21 cellular contexts compared by ENCODE assay signal in genomic region chrX:102957751-102958150, GRCh38. TPM values are rescaled to one million over a fixed set of nuclear protein-coding genes. Genes with fewer than 3 reads are reported as not detected.
"Had no signal": no experiment of that assay in that cellular context is flagged by ENCODE, and none has a peak within 500 bp of the region (broad histone marks: within the 10 kb centered on the region; RNA-seq: fewer than 3 reads in every experiment).

No MANE protein-coding gene starts in this region.

- H3K27me3 ChIP-seq: foreskin keratinocyte, right lobe of liver had no signal

- H3K36me3 ChIP-seq: right lobe of liver had no signal

- ATAC-seq: activated CD8-positive, alpha-beta T cell treated with anti-CD3 and anti-CD28 coated beads, Interleukin-2, amount 10 ng/mL, durations not matched to agents 7 days and 5 days; activated naive CD4-positive, alpha-beta T cell treated with anti-CD3 and anti-CD28 coated beads, Interleukin-2, amount 50 U/mL, for 72 hours; activated T-cell treated with anti-CD3 and anti-CD28 coated beads, Interleukin-2, amount 50 U/mL, for 72 hours; foreskin keratinocyte; right lobe of liver; WTC11 had no signal

- DNase-seq: activated CD4-positive, alpha-beta T cell treated with anti-CD3 and anti-CD28 coated beads for 48 hours; activated CD8-positive, alpha-beta memory T cell treated with anti-CD3 and anti-CD28 coated beads, Interleukin-2, amount 50 U/mL, for 48 hours; activated CD8-positive, alpha-beta T cell treated with anti-CD3 and anti-CD28 coated beads, Interleukin-2, amount 10 ng/mL, durations not matched to agents 7 days and 5 days; activated gamma-delta T cell; activated T-cell treated with anti-CD3 and anti-CD28 coated beads, Interleukin-2, amount 50 U/mL, for 72 hours; dermis blood vessel endothelial cell; foreskin keratinocyte; glutamatergic neuron; hypothalamus; kidney glomerular epithelial cell; nephron progenitor cell; occipital lobe; right lobe of liver; SW 1271 had no signal

- H3K27me3 Mint-ChIP-seq: stimulated activated naive CD8-positive, alpha-beta T cell treated with anti-CD3 and anti-CD28 coated beads, Interleukin-15, Interleukin-2, amounts not matched to agents 100 ng/mL and 50 ng/mL, for 24 hours; type B pancreatic cell had no signal

- H3K9me3 Mint-ChIP-seq: activated naive CD4-positive, alpha-beta T cell treated with anti-CD3 and anti-CD28 coated beads, Interleukin-2, amount 50 U/mL, for 72 hours; activated T-cell treated with anti-CD3 and anti-CD28 coated beads, Interleukin-2, amount 50 U/mL, for 72 hours; stimulated activated naive CD8-positive, alpha-beta T cell treated with anti-CD3 and anti-CD28 coated beads, Interleukin-15, Interleukin-2, amounts not matched to agents 100 ng/mL and 50 ng/mL, for 24 hours; type B pancreatic cell; WTC11 had no signal

- H3K27ac Mint-ChIP-seq: activated CD8-positive, alpha-beta T cell treated with anti-CD3 and anti-CD28 coated beads, Interleukin-2, amount 10 ng/mL, durations not matched to agents 7 days and 5 days; activated naive CD4-positive, alpha-beta T cell treated with anti-CD3 and anti-CD28 coated beads, Interleukin-2, amount 50 U/mL, for 72 hours; activated T-cell treated with anti-CD3 and anti-CD28 coated beads, Interleukin-2, amount 50 U/mL, for 72 hours; nephron progenitor cell; stimulated activated naive CD8-positive, alpha-beta T cell treated with anti-CD3 and anti-CD28 coated beads, Interleukin-15, Interleukin-2, amounts not matched to agents 100 ng/mL and 50 ng/mL, for 24 hours; type B pancreatic cell; WTC11 had no signal

- H3K27ac ChIP-seq: foreskin keratinocyte, right lobe of liver had no signal

- H3K36me3 Mint-ChIP-seq: activated naive CD4-positive, alpha-beta T cell treated with anti-CD3 and anti-CD28 coated beads, Interleukin-2, amount 50 U/mL, for 72 hours; type B pancreatic cell; WTC11 had no signal

- H3K4me3 Mint-ChIP-seq: activated CD8-positive, alpha-beta T cell treated with anti-CD3 and anti-CD28 coated beads, Interleukin-2, amount 10 ng/mL, durations not matched to agents 7 days and 5 days; activated T-cell treated with anti-CD3 and anti-CD28 coated beads, Interleukin-2, amount 50 U/mL, for 72 hours; nephron progenitor cell; stimulated activated naive CD8-positive, alpha-beta T cell treated with anti-CD3 and anti-CD28 coated beads, Interleukin-15, Interleukin-2, amounts not matched to agents 100 ng/mL and 50 ng/mL, for 24 hours; type B pancreatic cell; WTC11 had no signal

- H3K4me1 ChIP-seq: foreskin keratinocyte, right lobe of liver had no signal

- H3K4me3 ChIP-seq: right lobe of liver had no signal

- H3K9me3 ChIP-seq: right lobe of liver had no signal

- FAIRE-seq: TTC549 had no signal

RNA-seq across cellular contexts. Expression of gene RAB40AL, which starts 20.7 kb away (rescaled TPM):
- total RNA-seq: dermis blood vessel endothelial cell; epithelial cell of proximal tubule; T-helper 2 cell treated with Interferon-gamma antibody and Interleukin-4, amounts not matched to agents 100 ng/mL and 5 ng/mL, for 36 hours had no signal
- polyA plus RNA-seq: foreskin keratinocyte had no signal
